ENCODE assay signal across 2 cellular contexts in the genomic region with DNA sequence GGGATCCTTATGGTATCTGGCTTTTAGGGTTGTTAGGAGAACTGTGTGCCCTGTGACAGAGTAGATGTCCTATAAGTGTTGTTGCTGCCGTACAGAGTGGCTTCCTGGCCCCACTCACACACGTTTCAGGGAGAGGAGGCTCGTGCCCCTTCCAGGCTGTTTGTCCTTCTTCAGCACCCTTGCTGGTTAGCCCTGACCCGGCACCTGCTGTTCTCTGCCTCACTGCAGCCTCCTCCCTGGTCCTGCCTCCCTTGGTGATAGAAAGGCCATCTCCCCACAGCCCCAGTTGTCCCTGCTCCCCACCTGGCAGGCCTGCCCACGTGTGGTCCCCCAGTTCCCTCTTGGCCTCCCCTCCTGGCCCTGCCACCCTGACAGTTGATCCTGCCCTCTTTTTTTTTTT.
TF ChIP-seq lines count a peak whose summit lies in the region.

No MANE protein-coding gene starts in this region.

TF ChIP-seq in SK-N-SH, 30 proteins besides CTCF, POLR2A, EP300 and RAD21:
- TF ChIP-seq, protein P1, sequence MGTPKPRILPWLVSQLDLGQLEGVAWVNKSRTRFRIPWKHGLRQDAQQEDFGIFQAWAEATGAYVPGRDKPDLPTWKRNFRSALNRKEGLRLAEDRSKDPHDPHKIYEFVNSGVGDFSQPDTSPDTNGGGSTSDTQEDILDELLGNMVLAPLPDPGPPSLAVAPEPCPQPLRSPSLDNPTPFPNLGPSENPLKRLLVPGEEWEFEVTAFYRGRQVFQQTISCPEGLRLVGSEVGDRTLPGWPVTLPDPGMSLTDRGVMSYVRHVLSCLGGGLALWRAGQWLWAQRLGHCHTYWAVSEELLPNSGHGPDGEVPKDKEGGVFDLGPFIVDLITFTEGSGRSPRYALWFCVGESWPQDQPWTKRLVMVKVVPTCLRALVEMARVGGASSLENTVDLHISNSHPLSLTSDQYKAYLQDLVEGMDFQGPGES (IDR thresholded peaks at IDR 0.05; ENCODE audit: low read depth, low read length), result no peak
- TF ChIP-seq RXRA (IDR thresholded peaks at IDR 0.05; ENCODE audit: borderline replicate concordance, low read depth) (no peak), GABPA (IDR thresholded peaks at IDR 0.05; ENCODE audit: low read depth) (no peak), RCOR1 (IDR thresholded peaks at IDR 0.05; ENCODE audit: low read length) (no peak), SIN3A (IDR thresholded peaks at IDR 0.05; ENCODE audit: borderline replicate concordance, low read depth, low read length) (no peak), USF2 (IDR thresholded peaks at IDR 0.05; ENCODE audit: borderline replicate concordance, low read depth, low read length) (no peak), MXI1 (IDR thresholded peaks at IDR 0.05; ENCODE audit: low read depth, low read length) (no peak), SMC3 (IDR thresholded peaks at IDR 0.05; ENCODE audit: low read depth, low read length) (no peak), FOXM1 (IDR thresholded peaks at IDR 0.05; ENCODE audit: low read depth) (no peak), ZBTB33 (IDR thresholded peaks at IDR 0.05; ENCODE audit: borderline replicate concordance, low read depth) (no peak), YY1 (IDR thresholded peaks at IDR 0.05; ENCODE audit: low read depth) (no peak), REST (IDR thresholded peaks at IDR 0.05; ENCODE audit: low read depth, low read length) (no peak), CHD2 (IDR thresholded peaks at IDR 0.05; ENCODE audit: low read length, partially characterized antibody) (no peak), PBX3 (IDR thresholded peaks at IDR 0.05) (no peak), USF1 (IDR thresholded peaks at IDR 0.05; ENCODE audit: borderline replicate concordance, low read depth) (no peak), TEAD4 (IDR thresholded peaks at IDR 0.05; ENCODE audit: borderline replicate concordance, insufficient read depth) (no peak)

TF ChIP-seq in SK-N-SH treated with all-trans-retinoic acid at 6 μM for 48 hours, 23 proteins besides CTCF, POLR2A, EP300 and RAD21:
- TF ChIP-seq PATZ1 (CRISPR knock-in tag; IDR thresholded peaks at IDR 0.05; ENCODE audit: borderline replicate concordance) (no peak), ISL1 (CRISPR knock-in tag; IDR thresholded peaks at IDR 0.05) (no peak), POU6F1 (CRISPR knock-in tag; IDR thresholded peaks at IDR 0.05; ENCODE audit: borderline replicate concordance, low read depth) (no peak), GLIS3 (CRISPR knock-in tag; IDR thresholded peaks at IDR 0.05) (no peak), TCF4 (CRISPR knock-in tag; IDR thresholded peaks at IDR 0.05; ENCODE audit: borderline replicate concordance) (no peak), PPARA (CRISPR knock-in tag; IDR thresholded peaks at IDR 0.05; ENCODE audit: borderline replicate concordance) (no peak), TOX (CRISPR knock-in tag; IDR thresholded peaks at IDR 0.05; ENCODE audit: borderline replicate concordance) (no peak), OSR1 (CRISPR knock-in tag; IDR thresholded peaks at IDR 0.05) (no peak), SNAI2 (CRISPR knock-in tag; IDR thresholded peaks at IDR 0.05) (no peak), ARNTL (CRISPR knock-in tag; IDR thresholded peaks at IDR 0.05; ENCODE audit: borderline replicate concordance, low read depth) (no peak), ZC3H10 (CRISPR knock-in tag; IDR thresholded peaks at IDR 0.05) (no peak), ZNF70 (CRISPR knock-in tag; IDR thresholded peaks at IDR 0.05) (no peak), ZNF8 (CRISPR knock-in tag; IDR thresholded peaks at IDR 0.05) (no peak), ZNF565 (CRISPR knock-in tag; conservative IDR thresholded peaks at IDR 0.05; ENCODE audit: low read depth) (no peak), CSRNP3 (CRISPR knock-in tag; IDR thresholded peaks at IDR 0.05) (no peak), ESRRG (CRISPR knock-in tag; IDR thresholded peaks at IDR 0.05) (no peak)
